ENCODE assay signal across 15 cellular contexts in the genomic region with DNA sequence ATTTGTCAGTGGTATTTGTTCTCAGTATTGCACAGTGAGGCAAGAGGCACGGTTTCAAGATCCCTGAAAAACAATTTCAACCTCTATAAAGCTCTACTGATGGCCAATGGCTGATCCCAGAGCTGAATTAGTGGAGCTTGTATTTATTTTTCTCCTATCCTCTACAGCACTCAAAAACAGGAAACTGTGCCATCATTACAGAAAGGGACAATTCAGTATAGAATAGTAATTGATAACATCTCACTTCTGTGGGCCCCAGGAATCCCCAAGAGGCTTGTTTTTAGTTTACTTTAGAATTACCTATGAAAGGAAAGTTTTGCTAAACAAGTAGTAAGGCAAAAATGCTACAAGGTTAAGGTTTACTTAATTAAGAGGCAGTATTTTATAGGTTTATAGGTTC.
A peak's percentile ranks its signal among the peaks of the same experiment; 100 is the strongest.
DNase-seq lines count a peak whose midpoint lies in the region; ATAC-seq and TF ChIP-seq lines count a peak whose summit lies in the region.
"Had no signal": no experiment of that assay in that cellular context is flagged by ENCODE, and none has a peak within 500 bp of the region (broad histone marks: within the 10 kb centered on the region; RNA-seq: fewer than 3 reads in every experiment).

No MANE protein-coding gene starts in this region.

- H3K4me1 Mint-ChIP-seq in CD4-positive, alpha-beta T cell (ENCODE audit: low read depth): peaks cover 17% of the 10 kb centered on the region
- peaks cover 5% of the 10 kb centered on the region for H3K4me1 Mint-ChIP-seq in CD8-positive, alpha-beta T cell (ENCODE audit: low read depth)
- no peaks in the 10 kb centered on the region for H3K4me1 Mint-ChIP-seq in activated T-helper 17 cell treated with anti-CD3 and anti-CD28 coated beads, Interleukin-2, amount 50 U/mL, for 72 hours
- H3K4me1 Mint-ChIP-seq: IgD-negative memory B cell had no signal

- no peak for ATAC-seq in CD4-positive, alpha-beta T cell (ENCODE audit: poor library complexity)
- ATAC-seq in CD8-positive, alpha-beta T cell: no peak
- peak; percentile 55 for ATAC-seq in activated T-helper 17 cell treated with anti-CD3 and anti-CD28 coated beads, Interleukin-2, amount 50 U/mL, for 72 hours (replicated peaks)
- ATAC-seq in HG03354 (IDR thresholded peaks at IDR 0.05; ENCODE audit: poor library complexity, severe bottlenecking, unreplicated experiment): no peak
- ATAC-seq: GM23338 had no signal

- H3K36me3 ChIP-seq in CD8-positive, alpha-beta T cell (ENCODE audit: insufficient read depth, low read length): no peaks in the 10 kb centered on the region

- peaks cover 9% of the 10 kb centered on the region for H3K36me3 Mint-ChIP-seq in CD4-positive, alpha-beta T cell (ENCODE audit: low read depth)
- H3K36me3 Mint-ChIP-seq in CD8-positive, alpha-beta T cell: no peaks in the 10 kb centered on the region
- H3K36me3 Mint-ChIP-seq in activated T-helper 17 cell treated with anti-CD3 and anti-CD28 coated beads, Interleukin-2, amount 50 U/mL, for 72 hours (ENCODE audit: low read depth): no peaks in the 10 kb centered on the region

- CTCF ChIA-PET in CD4-positive, alpha-beta T cell (lab: Charles Lee): no interaction called here
- CTCF ChIA-PET in CD8-positive, alpha-beta T cell (lab: Charles Lee): no interaction called here

- H3K4me3 ChIP-seq in CD8-positive, alpha-beta T cell (ENCODE audit: low read depth, low read length): no peak overlapping the region
- H3K4me3 ChIP-seq: GM23338 had no signal

- H3K27ac Mint-ChIP-seq in CD4-positive, alpha-beta T cell: peak overlapping the region; percentile 59
- peak overlapping the region; percentile 19 for H3K27ac Mint-ChIP-seq in CD8-positive, alpha-beta T cell
- H3K27ac Mint-ChIP-seq in activated T-helper 17 cell treated with anti-CD3 and anti-CD28 coated beads, Interleukin-2, amount 50 U/mL, for 72 hours: no peak overlapping the region
- H3K27ac Mint-ChIP-seq: CD14-positive monocyte, GM23338, IgD-negative memory B cell had no signal

- POLR2A ChIA-PET in CD4-positive, alpha-beta T cell (lab: Charles Lee): interaction anchor here (0.6 kb wide), 1 partner anchor 401 kb away, joined by 3 read pairs; no protein-coding TSS in a partner anchor
- POLR2A ChIA-PET in CD8-positive, alpha-beta T cell (lab: Charles Lee): no interaction called here

- H3K27me3 Mint-ChIP-seq in CD4-positive, alpha-beta T cell: no peaks in the 10 kb centered on the region
- H3K27me3 Mint-ChIP-seq in CD8-positive, alpha-beta T cell (ENCODE audit: low read depth): no peaks in the 10 kb centered on the region
- no peaks in the 10 kb centered on the region for H3K27me3 Mint-ChIP-seq in activated T-helper 17 cell treated with anti-CD3 and anti-CD28 coated beads, Interleukin-2, amount 50 U/mL, for 72 hours

- no peak overlapping the region for H3K4me3 Mint-ChIP-seq in CD4-positive, alpha-beta T cell
- H3K4me3 Mint-ChIP-seq in CD8-positive, alpha-beta T cell: no peak overlapping the region
- H3K4me3 Mint-ChIP-seq in activated T-helper 17 cell treated with anti-CD3 and anti-CD28 coated beads, Interleukin-2, amount 50 U/mL, for 72 hours: no peak overlapping the region
- H3K4me3 Mint-ChIP-seq: CD14-positive monocyte, GM23338 had no signal

- peaks cover 8% of the 10 kb centered on the region for H3K9me3 Mint-ChIP-seq in CD4-positive, alpha-beta T cell
- H3K9me3 Mint-ChIP-seq in CD8-positive, alpha-beta T cell: peaks cover 15% of the 10 kb centered on the region
- H3K9me3 Mint-ChIP-seq in activated T-helper 17 cell treated with anti-CD3 and anti-CD28 coated beads, Interleukin-2, amount 50 U/mL, for 72 hours: peaks cover 20% of the 10 kb centered on the region

- no peaks in the 10 kb centered on the region for H3K4me1 ChIP-seq in CD8-positive, alpha-beta T cell (ENCODE audit: insufficient read depth, low read length)

- DNase-seq in NCI-H510A treated with DMSO at 0.1 percent for 48 hours (lab: John Stamatoyannopoulos, UW): peak; percentile 62
- DNase-seq in NCI-H510A (lab: John Stamatoyannopoulos, UW): no peak
- no peak for DNase-seq in CD4-positive, alpha-beta T cell
- no peak for DNase-seq in CD8-positive, alpha-beta T cell
- DNase-seq in GM10266 (ENCODE audit: extremely low spot score): no peak
- DNase-seq: Calu3, DMS 273 treated with DMSO at 0.1 percent for 48 hours, DMS79 treated with DMSO at 0.1 percent for 48 hours, EL, H7 had no signal

- H3K27ac ChIP-seq in CD4-positive, alpha-beta T cell (ENCODE audit: low read depth, low read length): no peak overlapping the region
- H3K27ac ChIP-seq in CD8-positive, alpha-beta T cell (ENCODE audit: low read depth, low read length): no peak overlapping the region

- H3K27me3 ChIP-seq in CD4-positive, alpha-beta T cell (ENCODE audit: control insufficient read depth, insufficient read depth, low read length): no peaks in the 10 kb centered on the region
- no peaks in the 10 kb centered on the region for H3K27me3 ChIP-seq in CD8-positive, alpha-beta T cell (ENCODE audit: insufficient read depth, low read length)

- intact Hi-C loops in CD4-positive, alpha-beta T cell (cut with DNase I, micrococcal nuclease): no loop called here
- intact Hi-C loops in CD8-positive, alpha-beta T cell (cut with DNase I, micrococcal nuclease): no loop called here

- peaks cover 23% of the 10 kb centered on the region for H3K9me3 ChIP-seq in CD4-positive, alpha-beta T cell (ENCODE audit: control insufficient read depth, low read length)
- no peaks in the 10 kb centered on the region for H3K9me3 ChIP-seq in CD8-positive, alpha-beta T cell (ENCODE audit: low read length)

- no peak for TF ChIP-seq CTCF in CD4-positive, alpha-beta T cell (IDR thresholded peaks at IDR 0.05)
- no peak for TF ChIP-seq CTCF in CD8-positive, alpha-beta T cell (IDR thresholded peaks at IDR 0.05)
- no peak for TF ChIP-seq CTCF in GM10266 (IDR thresholded peaks at IDR 0.05; ENCODE audit: control insufficient read depth, insufficient read depth, low read depth, missing control alignments)
